In genomic region chr5:169637856-169638190, GRCh38 we compare ENCODE assay signal across 2 cellular contexts.
TF ChIP-seq lines count a peak whose summit lies in the region.

No MANE protein-coding gene starts in this region.

TF ChIP-seq in liver, 16 proteins besides CTCF, POLR2A, EP300 and RAD21:
- TF ChIP-seq GABPA (IDR thresholded peaks at IDR 0.05 in 1 of 2, conservative IDR thresholded peaks at IDR 0.05 in 1 of 2), result no peak
- no peak for TF ChIP-seq ZBTB33 (IDR thresholded peaks at IDR 0.05)
- TF ChIP-seq RXRA (IDR thresholded peaks at IDR 0.05), result no peak
- no peak for TF ChIP-seq FOXA2 (IDR thresholded peaks at IDR 0.05)
- TF ChIP-seq SP1 (IDR thresholded peaks at IDR 0.05), result no peak
- TF ChIP-seq ATF3 (IDR thresholded peaks at IDR 0.05), result no peak
- no peak for TF ChIP-seq HNF4G (IDR thresholded peaks at IDR 0.05)
- TF ChIP-seq EGR1 (IDR thresholded peaks at IDR 0.05; ENCODE audit: low read depth in 2 of 2), result no peak
- TF ChIP-seq TAF1 (conservative IDR thresholded peaks at IDR 0.05), result no peak
- no peak for TF ChIP-seq HNF4A (conservative IDR thresholded peaks at IDR 0.05)
- no peak for TF ChIP-seq JUND (IDR thresholded peaks at IDR 0.05)
- no peak for TF ChIP-seq REST (IDR thresholded peaks at IDR 0.05)
- no peak for TF ChIP-seq MAX (IDR thresholded peaks at IDR 0.05)
- TF ChIP-seq FOXA1 (IDR thresholded peaks at IDR 0.05), result no peak
- TF ChIP-seq YY1 (IDR thresholded peaks at IDR 0.05), result no peak
- TF ChIP-seq NR2F2 (IDR thresholded peaks at IDR 0.05), result no peak

TF ChIP-seq in HepG2, 621 proteins besides CTCF, POLR2A, EP300 and RAD21:
- TF ChIP-seq ATF7-NPFF (CRISPR knock-in tag; IDR thresholded peaks at IDR 0.05; ENCODE audit: low read depth) (no peak), BCL6 (CRISPR knock-in tag; IDR thresholded peaks at IDR 0.05) (no peak), IRF1 (CRISPR knock-in tag; IDR thresholded peaks at IDR 0.05; ENCODE audit: low read depth) (no peak), ZNF253 (CRISPR knock-in tag; IDR thresholded peaks at IDR 0.05; ENCODE audit: borderline replicate concordance) (no peak), DBP (CRISPR knock-in tag; IDR thresholded peaks at IDR 0.05; ENCODE audit: not compliant biosample characterization) (no peak), UBTF (CRISPR knock-in tag; IDR thresholded peaks at IDR 0.05) (no peak), ZNF441 (CRISPR knock-in tag; IDR thresholded peaks at IDR 0.05; ENCODE audit: borderline replicate concordance) (no peak), ZSCAN21 (CRISPR knock-in tag; IDR thresholded peaks at IDR 0.05; ENCODE audit: borderline replicate concordance) (no peak), SATB2 (CRISPR knock-in tag; IDR thresholded peaks at IDR 0.05) (no peak), ZNF142 (CRISPR knock-in tag; IDR thresholded peaks at IDR 0.05) (no peak), GATA4 (IDR thresholded peaks at IDR 0.05; ENCODE audit: borderline replicate concordance, low read depth) (no peak), ZNF124 (CRISPR knock-in tag; IDR thresholded peaks at IDR 0.05) (no peak), HNF4A (CRISPR knock-in tag; IDR thresholded peaks at IDR 0.05) (no peak), ZNF101 (CRISPR knock-in tag; IDR thresholded peaks at IDR 0.05; ENCODE audit: borderline replicate concordance, low read depth) (no peak), ZNF619 (CRISPR knock-in tag; IDR thresholded peaks at IDR 0.05) (no peak), ZNF276 (CRISPR knock-in tag; IDR thresholded peaks at IDR 0.05; ENCODE audit: low read depth) (no peak), PBX3 (CRISPR knock-in tag; IDR thresholded peaks at IDR 0.05; ENCODE audit: borderline replicate concordance) (no peak), ZNF572 (CRISPR knock-in tag; IDR thresholded peaks at IDR 0.05) (no peak), MXD3 (CRISPR knock-in tag; IDR thresholded peaks at IDR 0.05) (no peak), ZFX (CRISPR knock-in tag; IDR thresholded peaks at IDR 0.05; ENCODE audit: low read depth) (no peak)
